Comparison of ENCODE assay signal across 29 cellular contexts in genomic region chr16:2066139-2066538, GRCh38. TPM values are rescaled to one million over a fixed set of nuclear protein-coding genes. Genes with fewer than 3 reads are reported as not detected.
"Had no signal": no experiment of that assay in that cellular context is flagged by ENCODE, and none has a peak within 500 bp of the region (broad histone marks: within the 10 kb centered on the region; RNA-seq: fewer than 3 reads in every experiment).

No MANE protein-coding gene starts in this region.

- H3K4me3 ChIP-seq: colonic mucosa, esophagus squamous epithelium, gastrocnemius medialis, heart right ventricle, left lung, lower lobe of right lung had no signal

- FAIRE-seq: endometrium, islet of Langerhans, keratinocyte had no signal

- H3K27me3 Mint-ChIP-seq: dendritic cell treated with granulocyte-macrophage colony-stimulating factor and Interleukin-4, amounts not matched to agents 40 ng/mL and 50 ng/mL, for 4 days; effector memory CD8-positive, alpha-beta T cell; memory B cell had no signal

- H3K4me3 Mint-ChIP-seq: dendritic cell treated with granulocyte-macrophage colony-stimulating factor and Interleukin-4, amounts not matched to agents 40 ng/mL and 50 ng/mL, for 4 days; effector memory CD8-positive, alpha-beta T cell; endodermal cell; memory B cell had no signal

- H3K9me3 Mint-ChIP-seq: dendritic cell treated with granulocyte-macrophage colony-stimulating factor and Interleukin-4, amounts not matched to agents 40 ng/mL and 50 ng/mL, for 4 days; effector memory CD8-positive, alpha-beta T cell; endodermal cell; memory B cell had no signal

- H3K27ac Mint-ChIP-seq: dendritic cell treated with granulocyte-macrophage colony-stimulating factor and Interleukin-4, amounts not matched to agents 40 ng/mL and 50 ng/mL, for 4 days; endodermal cell; memory B cell had no signal

- H3K4me1 ChIP-seq: colonic mucosa, esophagus squamous epithelium, gastrocnemius medialis, heart right ventricle, left lung, lower lobe of right lung had no signal

- H3K27me3 ChIP-seq: colonic mucosa, esophagus squamous epithelium, gastrocnemius medialis, heart right ventricle, left lung had no signal

- H3K4me1 Mint-ChIP-seq: endodermal cell had no signal

- H3K27ac ChIP-seq: colonic mucosa, epithelial cell of prostate, esophagus squamous epithelium, gastrocnemius medialis, heart right ventricle, left lung, lower lobe of right lung had no signal

- DNase-seq: colonic mucosa; cortex of kidney; effector CD8-positive, alpha-beta T cell; effector memory CD8-positive, alpha-beta T cell; endodermal cell; erythroblast; esophagus squamous epithelium; foreskin fibroblast; foreskin melanocyte; gastrocnemius medialis; glutamatergic neuron; head of caudate nucleus; heart right ventricle; hippocampal formation; left cardiac atrium; left lung; left ventricle myocardium superior; lower lobe of right lung; mesendoderm; midbrain had no signal

- H3K9me3 ChIP-seq: colonic mucosa, esophagus squamous epithelium, gastrocnemius medialis, heart right ventricle, left lung, lower lobe of right lung had no signal

- ATAC-seq: esophagus mucosa, gastrocnemius medialis, heart right ventricle, left cardiac atrium, left lung, left ventricle myocardium superior, lower lobe of right lung had no signal

RNA-seq across cellular contexts. Expression of gene NPW, which starts 46.6 kb away (rescaled TPM):
- total RNA-seq: gastrocnemius medialis, kidney epithelial cell, left ventricle myocardium superior, lower lobe of right lung, mononuclear cell had no signal
- polyA plus RNA-seq: keratinocyte had no signal
